Comparison of ENCODE assay signal across 8 cellular contexts in the genomic region with DNA sequence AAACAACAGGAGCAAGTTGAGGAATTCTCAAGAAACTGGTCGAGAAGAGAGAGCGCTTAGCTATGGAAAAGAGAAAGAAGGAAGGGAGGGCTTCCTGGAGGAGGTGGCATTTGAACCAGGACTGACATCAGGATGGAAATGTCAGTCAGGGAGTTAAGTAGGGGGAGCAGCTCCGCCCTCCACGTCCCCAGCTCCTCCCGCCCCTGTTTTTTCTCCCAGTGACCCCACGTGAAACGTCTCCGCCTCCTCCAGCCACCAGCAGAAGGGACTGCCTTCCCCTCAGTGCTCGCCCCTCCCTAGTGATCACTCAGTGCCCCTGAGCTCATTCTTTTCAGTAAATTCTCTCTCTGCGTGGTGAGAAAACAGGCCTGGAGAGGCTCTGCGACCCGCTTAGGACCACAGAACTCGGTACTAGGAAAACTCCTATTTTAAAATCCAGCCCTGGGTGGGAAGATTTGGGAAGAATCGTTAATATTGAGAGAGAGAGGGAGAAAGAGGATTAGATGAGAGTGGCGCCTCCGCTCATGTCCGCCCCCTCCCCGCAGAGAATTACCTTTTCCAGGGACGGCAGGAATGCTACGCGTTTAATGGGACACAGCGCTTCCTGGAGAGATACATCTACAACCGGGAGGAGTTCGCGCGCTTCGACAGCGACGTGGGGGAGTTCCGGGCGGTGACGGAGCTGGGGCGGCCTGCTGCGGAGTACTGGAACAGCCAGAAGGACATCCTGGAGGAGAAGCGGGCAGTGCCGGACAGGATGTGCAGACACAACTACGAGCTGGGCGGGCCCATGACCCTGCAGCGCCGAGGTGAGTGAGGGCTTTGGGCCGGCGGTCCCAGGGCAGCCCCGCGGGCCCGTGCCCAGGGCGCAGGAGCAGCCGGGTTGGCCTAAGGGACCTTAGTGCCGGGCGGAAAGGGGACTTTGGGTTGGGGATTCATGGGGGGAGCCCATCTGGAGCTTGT. TPM values are rescaled to one million over a fixed set of nuclear protein-coding genes. Genes with fewer than 3 reads are reported as not detected.
A peak's percentile ranks its signal among the peaks of the same experiment; 100 is the strongest.
DNase-seq lines count a peak whose midpoint lies in the region; ATAC-seq lines count a peak whose summit lies in the region.

No MANE protein-coding gene starts in this region.

- no peak for DNase-seq in activated naive CD4-positive, alpha-beta T cell treated with anti-CD3 and anti-CD28 coated beads for 36 hours
- no peak for DNase-seq in activated naive CD4-positive, alpha-beta T cell treated with anti-CD3 and anti-CD28 coated beads, Interleukin-2, amount 50 U/mL, for 72 hours (ENCODE audit: low spot score in 2 of 2)
- DNase-seq in dermis blood vessel endothelial cell = peak; percentile 26
- DNase-seq in left kidney (ENCODE audit: low read depth, low spot score) = peak; percentile 94
- DNase-seq in stimulated activated naive CD8-positive, alpha-beta T cell treated with anti-CD3 and anti-CD28 coated beads, Interleukin-15, Interleukin-2, amounts not matched to agents 100 U/mL and 50 U/mL, for 24 hours = peak; percentile 18
- no peak for DNase-seq in A172 (ENCODE audit: low spot score)
- DNase-seq in NCI-H2107 treated with DMSO at 0.1 percent for 48 hours (lab: John Stamatoyannopoulos, UW; ENCODE audit: unreplicated experiment) = no peak

- H3K4me3 Mint-ChIP-seq in activated naive CD4-positive, alpha-beta T cell treated with anti-CD3 and anti-CD28 coated beads for 36 hours = peak overlapping the region; percentile 30

- no peak for ATAC-seq in activated naive CD4-positive, alpha-beta T cell treated with anti-CD3 and anti-CD28 coated beads, Interleukin-2, amount 50 U/mL, for 72 hours
- no peak for ATAC-seq in stimulated activated naive CD8-positive, alpha-beta T cell treated with anti-CD3 and anti-CD28 coated beads, Interleukin-15, Interleukin-2, amounts not matched to agents 100 U/mL and 50 U/mL, for 24 hours
- ATAC-seq in GM21360 (IDR thresholded peaks at IDR 0.05; ENCODE audit: unreplicated experiment) = no peak

- no peaks in the 10 kb centered on the region for H3K27me3 Mint-ChIP-seq in activated naive CD4-positive, alpha-beta T cell treated with anti-CD3 and anti-CD28 coated beads for 36 hours (ENCODE audit: low read depth)

- peaks cover 12% of the 10 kb centered on the region for H3K4me1 Mint-ChIP-seq in activated naive CD4-positive, alpha-beta T cell treated with anti-CD3 and anti-CD28 coated beads for 36 hours (ENCODE audit: low read depth)

- H3K27ac Mint-ChIP-seq in activated naive CD4-positive, alpha-beta T cell treated with anti-CD3 and anti-CD28 coated beads for 36 hours = no peak overlapping the region
- peak overlapping the region in 1 of 2 donors; percentile 68 for H3K27ac Mint-ChIP-seq in activated naive CD4-positive, alpha-beta T cell treated with anti-CD3 and anti-CD28 coated beads, Interleukin-2, amount 50 U/mL, for 72 hours

- intact Hi-C loops in activated naive CD4-positive, alpha-beta T cell treated with anti-CD3 and anti-CD28 coated beads for 36 hours (cut with micrococcal nuclease) = no loop called here

- H3K36me3 Mint-ChIP-seq in activated naive CD4-positive, alpha-beta T cell treated with anti-CD3 and anti-CD28 coated beads for 36 hours (ENCODE audit: low read depth) = no peaks in the 10 kb centered on the region
- H3K36me3 Mint-ChIP-seq in activated naive CD4-positive, alpha-beta T cell treated with anti-CD3 and anti-CD28 coated beads, Interleukin-2, amount 50 U/mL, for 72 hours = no peaks in the 10 kb centered on the region

- CTCF ChIA-PET in activated naive CD4-positive, alpha-beta T cell treated with anti-CD3 and anti-CD28 coated beads for 36 hours (lab: Charles Lee) = interaction anchor here (0.6 kb wide), 1 partner anchor 46 kb away, joined by 5 read pairs; no protein-coding TSS in a partner anchor

- no peaks in the 10 kb centered on the region for H3K9me3 Mint-ChIP-seq in activated naive CD4-positive, alpha-beta T cell treated with anti-CD3 and anti-CD28 coated beads for 36 hours
- H3K9me3 Mint-ChIP-seq in activated naive CD4-positive, alpha-beta T cell treated with anti-CD3 and anti-CD28 coated beads, Interleukin-2, amount 50 U/mL, for 72 hours = no peaks in the 10 kb centered on the region

RNA-seq across cellular contexts. Expression of gene HLA-DPB1, which starts 4.6 kb away (rescaled TPM):
- 1 to 10 TPM; 2.8 to 4.0 TPM for total RNA-seq in activated naive CD4-positive, alpha-beta T cell treated with anti-CD3 and anti-CD28 coated beads for 36 hours
- 10 to 100 TPM; 10.6 to 39.0 TPM for total RNA-seq in activated naive CD4-positive, alpha-beta T cell treated with anti-CD3 and anti-CD28 coated beads, Interleukin-2, amount 50 U/mL, for 72 hours
- total RNA-seq in dermis blood vessel endothelial cell = 1.4 and 22.4 TPM in 2 replicates
- total RNA-seq in A172 (2014; rRNA removed; shearing (Covaris generic)) = 0.10 TPM in 1 of 2 replicates, not detected in the other

RNA-seq across cellular contexts. Expression of gene HLA-DPA1, which starts 7.0 kb away (rescaled TPM):
- total RNA-seq in activated naive CD4-positive, alpha-beta T cell treated with anti-CD3 and anti-CD28 coated beads for 36 hours = 10 to 100 TPM; 12.1 to 15.3 TPM
- 10 to 100 TPM; 24.4 to 45.8 TPM for total RNA-seq in activated naive CD4-positive, alpha-beta T cell treated with anti-CD3 and anti-CD28 coated beads, Interleukin-2, amount 50 U/mL, for 72 hours
- total RNA-seq in dermis blood vessel endothelial cell = 0.34 and 17.4 TPM in 2 replicates
- 0.31 and 0.34 TPM in 2 replicates for total RNA-seq in A172 (2014; rRNA removed; shearing (Covaris generic))

Comparison
In these comparisons a context has a peak if more than half of its experiments do, and no peak if none do; other contexts are left out.
1. DNase-seq: peak in dermis blood vessel endothelial cell (single experiment), left kidney (single experiment) and stimulated activated naive CD8-positive, alpha-beta T cell treated with anti-CD3 and anti-CD28 coated beads, Interleukin-15, Interleukin-2, amounts not matched to agents 100 U/mL and 50 U/mL, for 24 hours (single experiment); none in activated naive CD4-positive, alpha-beta T cell treated with anti-CD3 and anti-CD28 coated beads for 36 hours (single experiment), activated naive CD4-positive, alpha-beta T cell treated with anti-CD3 and anti-CD28 coated beads, Interleukin-2, amount 50 U/mL, for 72 hours (0 of 2), A172 (single experiment) and NCI-H2107 treated with DMSO at 0.1 percent for 48 hours (single experiment).